8 cellular contexts compared by ENCODE assay signal in the genomic region with DNA sequence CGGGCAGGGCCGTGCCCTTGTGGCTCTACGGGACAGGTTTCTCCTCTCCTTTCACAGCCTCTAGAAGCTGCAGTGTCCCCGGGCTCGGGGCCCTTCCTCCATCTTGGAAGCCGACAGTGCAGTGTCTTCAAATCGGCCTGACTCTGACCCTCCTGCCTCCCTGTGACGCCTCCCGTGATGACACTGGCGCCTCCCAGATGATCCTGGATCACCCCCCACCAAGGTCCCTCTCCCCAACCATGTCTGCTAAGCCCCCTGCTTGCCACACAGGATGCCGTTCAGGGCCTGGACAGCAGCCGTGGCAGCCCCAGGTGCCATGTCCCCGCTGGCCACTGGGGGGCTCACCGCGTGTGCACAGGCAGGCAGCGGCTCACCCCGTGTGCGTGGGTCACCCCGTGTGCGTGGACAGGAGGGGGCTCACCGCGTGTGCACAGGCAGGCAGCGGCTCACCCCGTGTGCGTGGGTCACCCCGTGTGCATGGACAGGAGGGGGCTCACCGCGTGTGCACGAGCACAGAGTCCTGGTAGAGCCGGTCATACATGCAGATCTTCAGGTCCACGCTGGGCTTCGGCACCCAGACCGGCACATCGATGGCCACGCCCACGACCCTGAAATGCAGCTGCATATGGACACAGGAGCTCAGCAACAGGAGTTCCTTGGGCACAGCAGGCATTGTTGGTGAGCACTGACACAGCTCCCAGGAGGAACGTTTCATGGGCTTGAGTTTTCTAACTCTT. TPM values are rescaled to one million over a fixed set of nuclear protein-coding genes. Genes with fewer than 3 reads are reported as not detected.
A peak's percentile ranks its signal among the peaks of the same experiment; 100 is the strongest.
DNase-seq lines count a peak whose midpoint lies in the region; ATAC-seq and TF ChIP-seq lines count a peak whose summit lies in the region.

No MANE protein-coding gene starts in this region.

- no peaks in the 10 kb centered on the region for H3K9me3 Mint-ChIP-seq in activated CD8-positive, alpha-beta T cell treated with anti-CD3 and anti-CD28 coated beads for 36 hours
- H3K9me3 Mint-ChIP-seq in endothelial cell (ENCODE audit: unreplicated experiment), result no peaks in the 10 kb centered on the region
- H3K9me3 Mint-ChIP-seq in naive thymus-derived CD8-positive, alpha-beta T cell, result no peaks in the 10 kb centered on the region
- H3K9me3 Mint-ChIP-seq in stimulated activated naive CD8-positive, alpha-beta T cell treated with anti-CD3 and anti-CD28 coated beads, Interleukin-15, Interleukin-2, amounts not matched to agents 100 ng/mL and 50 ng/mL, for 24 hours, result no peaks in the 10 kb centered on the region

- TF ChIP-seq CTCF in activated CD8-positive, alpha-beta T cell treated with anti-CD3 and anti-CD28 coated beads for 36 hours (IDR thresholded peaks at IDR 0.05), result peak; percentile 94
- peak; percentile 87 for TF ChIP-seq CTCF in endothelial cell (IDR thresholded peaks at IDR 0.05; ENCODE audit: unreplicated experiment)

- no peak overlapping the region for H3K4me3 Mint-ChIP-seq in activated CD8-positive, alpha-beta T cell treated with anti-CD3 and anti-CD28 coated beads for 36 hours
- H3K4me3 Mint-ChIP-seq in endothelial cell (ENCODE audit: unreplicated experiment), result no peak overlapping the region
- peak overlapping the region in 3 of 10 donors; percentile 18 to 59 (median 44) for H3K4me3 Mint-ChIP-seq in naive thymus-derived CD8-positive, alpha-beta T cell
- H3K4me3 Mint-ChIP-seq in stimulated activated naive CD8-positive, alpha-beta T cell treated with anti-CD3 and anti-CD28 coated beads, Interleukin-15, Interleukin-2, amounts not matched to agents 100 ng/mL and 50 ng/mL, for 24 hours, result no peak overlapping the region

- no peak overlapping the region for H3K27ac Mint-ChIP-seq in activated CD8-positive, alpha-beta T cell treated with anti-CD3 and anti-CD28 coated beads for 36 hours
- H3K27ac Mint-ChIP-seq in endothelial cell (ENCODE audit: unreplicated experiment), result no peak overlapping the region
- peak overlapping the region in 1 of 10 donors; percentile 79 for H3K27ac Mint-ChIP-seq in naive thymus-derived CD8-positive, alpha-beta T cell
- peak overlapping the region; percentile 63 for H3K27ac Mint-ChIP-seq in stimulated activated naive CD8-positive, alpha-beta T cell treated with anti-CD3 and anti-CD28 coated beads, Interleukin-15, Interleukin-2, amounts not matched to agents 100 ng/mL and 50 ng/mL, for 24 hours

- H3K4me1 Mint-ChIP-seq in activated CD8-positive, alpha-beta T cell treated with anti-CD3 and anti-CD28 coated beads for 36 hours (ENCODE audit: low read depth), result peaks cover 3% of the 10 kb centered on the region
- H3K4me1 Mint-ChIP-seq in endothelial cell (ENCODE audit: unreplicated experiment), result no peaks in the 10 kb centered on the region
- H3K4me1 Mint-ChIP-seq in naive thymus-derived CD8-positive, alpha-beta T cell, result peaks cover 0 to 8% (median 4%) of the 10 kb centered on the region in 4 donors
- no peaks in the 10 kb centered on the region for H3K4me1 Mint-ChIP-seq in stimulated activated naive CD8-positive, alpha-beta T cell treated with anti-CD3 and anti-CD28 coated beads, Interleukin-15, Interleukin-2, amounts not matched to agents 100 ng/mL and 50 ng/mL, for 24 hours (ENCODE audit: low read depth)

- H3K27me3 Mint-ChIP-seq in activated CD8-positive, alpha-beta T cell treated with anti-CD3 and anti-CD28 coated beads for 36 hours, result no peaks in the 10 kb centered on the region
- H3K27me3 Mint-ChIP-seq in endothelial cell (ENCODE audit: unreplicated experiment), result peaks cover 3% of the 10 kb centered on the region
- H3K27me3 Mint-ChIP-seq in naive thymus-derived CD8-positive, alpha-beta T cell, result peaks cover 0 to 5% (median 0%) of the 10 kb centered on the region in 5 donors
- no peaks in the 10 kb centered on the region for H3K27me3 Mint-ChIP-seq in stimulated activated naive CD8-positive, alpha-beta T cell treated with anti-CD3 and anti-CD28 coated beads, Interleukin-15, Interleukin-2, amounts not matched to agents 100 ng/mL and 50 ng/mL, for 24 hours

- peak; percentile 100 for ATAC-seq in activated CD8-positive, alpha-beta T cell treated with anti-CD3 and anti-CD28 coated beads for 36 hours
- peak; percentile 98 to 100 for ATAC-seq in naive thymus-derived CD8-positive, alpha-beta T cell
- ATAC-seq in GM21529 (IDR thresholded peaks at IDR 0.05; ENCODE audit: unreplicated experiment), result no peak

- DNase-seq in DMS79 treated with DMSO at 0.1 percent for 48 hours (lab: John Stamatoyannopoulos, UW), result peak; percentile 24
- no peak for DNase-seq in DMS79 (lab: John Stamatoyannopoulos, UW)
- DNase-seq in NCI-H345 (lab: John Stamatoyannopoulos, UW), result peak; percentile 45
- peak; percentile 75 for DNase-seq in activated CD8-positive, alpha-beta T cell treated with anti-CD3 and anti-CD28 coated beads for 36 hours
- peak; percentile 85 for DNase-seq in endothelial cell (ENCODE audit: low spot score)
- DNase-seq in naive thymus-derived CD8-positive, alpha-beta T cell, result peak; percentile 36 to 80 (median 58)

- POLR2A ChIA-PET in activated CD8-positive, alpha-beta T cell treated with anti-CD3 and anti-CD28 coated beads for 36 hours (lab: Charles Lee), result no interaction called here
- POLR2A ChIA-PET in naive thymus-derived CD8-positive, alpha-beta T cell (lab: Charles Lee), result no interaction called here

- intact Hi-C loops in activated CD8-positive, alpha-beta T cell treated with anti-CD3 and anti-CD28 coated beads for 36 hours (cut with micrococcal nuclease), result no loop called here

- H3K36me3 Mint-ChIP-seq in activated CD8-positive, alpha-beta T cell treated with anti-CD3 and anti-CD28 coated beads for 36 hours (ENCODE audit: low read depth), result no peaks in the 10 kb centered on the region
- no peaks in the 10 kb centered on the region for H3K36me3 Mint-ChIP-seq in endothelial cell (ENCODE audit: low read depth, unreplicated experiment)
- no peaks in the 10 kb centered on the region for H3K36me3 Mint-ChIP-seq in naive thymus-derived CD8-positive, alpha-beta T cell
- H3K36me3 Mint-ChIP-seq in stimulated activated naive CD8-positive, alpha-beta T cell treated with anti-CD3 and anti-CD28 coated beads, Interleukin-15, Interleukin-2, amounts not matched to agents 100 ng/mL and 50 ng/mL, for 24 hours (ENCODE audit: low read depth), result no peaks in the 10 kb centered on the region

- CTCF ChIA-PET in activated CD8-positive, alpha-beta T cell treated with anti-CD3 and anti-CD28 coated beads for 36 hours (lab: Charles Lee), result interaction anchor here (0.8 to 3.7 kb wide), 15 partner anchors 9 to 230 kb away, joined by 3 to 34 read pairs (median 3); no protein-coding TSS in a partner anchor

RNA-seq across cellular contexts. Expression of a gene that starts 24.9 kb away (rescaled TPM):
- 1 to 10 TPM; 2.1 to 2.2 TPM for total RNA-seq in activated CD8-positive, alpha-beta T cell treated with anti-CD3 and anti-CD28 coated beads for 36 hours
- 0.92 TPM for total RNA-seq in endothelial cell (ENCODE audit: unreplicated experiment)
- 1 to 10 TPM in 1 of 2 experiments, not detected in 1; 1.0 TPM for total RNA-seq in naive thymus-derived CD8-positive, alpha-beta T cell
- polyA plus RNA-seq in naive thymus-derived CD8-positive, alpha-beta T cell, result under 1 TPM in 2 of 3 donors, not detected in 1; 0.20 to 0.53 TPM

RNA-seq across cellular contexts. Expression of a gene that starts 28.9 kb away (rescaled TPM):
- total RNA-seq in activated CD8-positive, alpha-beta T cell treated with anti-CD3 and anti-CD28 coated beads for 36 hours, result under 1 TPM; 0.47 to 0.76 TPM
- total RNA-seq in endothelial cell (ENCODE audit: unreplicated experiment), result 0.64 TPM
- 1 to 10 TPM; 1.4 to 1.6 TPM for total RNA-seq in naive thymus-derived CD8-positive, alpha-beta T cell
- not detected for polyA plus RNA-seq in naive thymus-derived CD8-positive, alpha-beta T cell

RNA-seq across cellular contexts. Expression of a gene that starts 53.1 kb away (rescaled TPM):
- total RNA-seq in activated CD8-positive, alpha-beta T cell treated with anti-CD3 and anti-CD28 coated beads for 36 hours, result 100 to 1,000 TPM; 318 to 330 TPM
- total RNA-seq in endothelial cell (ENCODE audit: unreplicated experiment), result 427 TPM
- 100 to 1,000 TPM; 231 to 232 TPM for total RNA-seq in naive thymus-derived CD8-positive, alpha-beta T cell
- 100 to 1,000 TPM in 2 of 3 donors, 10 to 100 TPM in 1; 45.9 to 107 (median 105) TPM for polyA plus RNA-seq in naive thymus-derived CD8-positive, alpha-beta T cell

RNA-seq across cellular contexts. Expression of a gene that starts 59.6 kb away (rescaled TPM):
- total RNA-seq in activated CD8-positive, alpha-beta T cell treated with anti-CD3 and anti-CD28 coated beads for 36 hours, result under 1 TPM; 0.38 to 0.41 TPM
- not detected for total RNA-seq in endothelial cell (ENCODE audit: unreplicated experiment)
- not detected for total RNA-seq in naive thymus-derived CD8-positive, alpha-beta T cell
- not detected for polyA plus RNA-seq in naive thymus-derived CD8-positive, alpha-beta T cell
